ENCODE assay signal across 8 cellular contexts in genomic region chr21:39445339-39446269, GRCh38. TPM values are rescaled to one million over a fixed set of nuclear protein-coding genes. Genes with fewer than 3 reads are reported as not detected.
DNase-seq lines count a peak whose midpoint lies in the region; ATAC-seq and TF ChIP-seq lines count a peak whose summit lies in the region.

LCA5L (minus strand) TSS chr21:39445778; CDS start chr21:39428493, 17,285 bp downstream.

- peak; percentile 40 to 79 for TF ChIP-seq POLR2A in sigmoid colon (IDR thresholded peaks at IDR 0.05)

- intact Hi-C loops in sigmoid colon (cut with DNase I) = loop anchor here (2.0 kb wide), 3 partner anchors 61 to 263 kb away; partner anchors contain the start of genes BRWD1 and PSMG1

- TF ChIP-seq EP300 in sigmoid colon (IDR thresholded peaks at IDR 0.05) = no peak

- peak; percentile 80 for ATAC-seq in HG02981 (IDR thresholded peaks at IDR 0.05; ENCODE audit: unreplicated experiment)

- peaks cover 0 to 16% (median 13%) of the 10 kb centered on the region in 4 donors for H3K4me1 ChIP-seq in sigmoid colon

- 0% methylated on average over 82 of the region's 82 CpGs for WGBS in sigmoid colon, 2 donors

- H3K27me3 ChIP-seq in sigmoid colon = no peaks in the 10 kb centered on the region

- no peaks in the 10 kb centered on the region for H3K9me3 ChIP-seq in sigmoid colon

- H3K27ac ChIP-seq in sigmoid colon = peak within 1 kb of the TSS; percentile 91 to 95 (median 92)

- DNase-seq in NCI-H1436 (lab: John Stamatoyannopoulos, UW) = peak; percentile 81
- DNase-seq in NCI-H1436 treated with DMSO at 0.1 percent for 48 hours (lab: John Stamatoyannopoulos, UW) = no peak
- DNase-seq in NCI-H2029 treated with DMSO at 0.1 percent for 48 hours (lab: John Stamatoyannopoulos, UW) = peak; percentile 81
- DNase-seq in T1000 (lab: John Stamatoyannopoulos, UW) = peak; percentile 82
- DNase-seq in astrocyte of the spinal cord (ENCODE audit: low read depth, low spot score) = peak; percentile 87
- peak; percentile 25 for DNase-seq in iPS DF 4.7 (ENCODE audit: extremely low read depth, low spot score)
- peak; percentile 95 for DNase-seq in sigmoid colon

- in situ Hi-C loops in astrocyte of the spinal cord (cut with HindIII; ENCODE audit: low sequenced_read_pairs) = no loop called here

- TF ChIP-seq CTCF in astrocyte of the spinal cord (IDR thresholded peaks at IDR 0.05; ENCODE audit: low read depth, low read length) (no peak), sigmoid colon (IDR thresholded peaks at IDR 0.05) (no peak)

- peak within 1 kb of the TSS; percentile 85 for H3K4me3 ChIP-seq in astrocyte of the spinal cord (ENCODE audit: low read depth, low read length)
- peak within 1 kb of the TSS; percentile 48 to 91 (median 76) for H3K4me3 ChIP-seq in sigmoid colon

- no peaks in the 10 kb centered on the region for H3K36me3 ChIP-seq in sigmoid colon

RNA-seq across cellular contexts. Expression of gene LCA5L, which starts in this region (rescaled TPM):
- 1 to 10 TPM in 3 of 4 donors, under 1 TPM in 1; 0.82 to 5.5 (median 2.1) TPM for total RNA-seq in sigmoid colon
- under 1 TPM; 0.60 to 0.79 (median 0.69) TPM for polyA plus RNA-seq in sigmoid colon
